1 cellular context compared by ENCODE assay signal in the genomic region with DNA sequence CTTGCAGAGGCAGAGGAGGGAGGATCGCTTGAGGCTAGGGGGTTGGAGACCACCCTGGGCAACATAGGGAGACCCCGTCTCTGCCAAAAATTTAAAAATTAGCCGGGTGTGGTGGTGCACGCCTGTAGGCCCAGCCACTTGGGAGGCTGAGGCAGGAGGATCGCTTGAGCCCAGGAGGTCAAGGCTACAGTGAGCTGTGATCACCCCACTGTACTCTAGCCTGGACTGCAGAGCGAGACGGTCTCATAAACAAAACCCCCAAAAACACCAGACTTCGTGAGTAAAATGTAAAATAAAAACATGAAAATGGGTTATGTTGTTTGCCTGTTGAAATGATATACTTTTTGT.
A peak's percentile ranks its signal among the peaks of the same experiment; 100 is the strongest.
TF ChIP-seq lines count a peak whose summit lies in the region.

No MANE protein-coding gene starts in this region.

TF ChIP-seq in HepG2, 621 proteins besides CTCF, POLR2A, EP300 and RAD21:
- TF ChIP-seq ZNF713 (CRISPR knock-in tag; IDR thresholded peaks at IDR 0.05) (no peak), TAF1 (CRISPR knock-in tag; IDR thresholded peaks at IDR 0.05) (no peak; the same call in 1 of the 2 replicates), ETV6 (CRISPR knock-in tag; conservative IDR thresholded peaks at IDR 0.05) (no peak), CHD4 (IDR thresholded peaks at IDR 0.05; ENCODE audit: borderline replicate concordance, low read length) (peak; percentile 47; the same call in 1 of the 2 replicates), IKZF1 (IDR thresholded peaks at IDR 0.05) (no peak), ZNF781 (CRISPR knock-in tag; IDR thresholded peaks at IDR 0.05; ENCODE audit: borderline replicate concordance, not compliant biosample characterization) (peak; percentile 38), RCOR2 (CRISPR knock-in tag; IDR thresholded peaks at IDR 0.05) (peak; percentile 64; the same call in 1 of the 2 replicates), SMAD1 (CRISPR knock-in tag; IDR thresholded peaks at IDR 0.05; ENCODE audit: borderline replicate concordance, low read depth) (no peak), ZMYM3 (CRISPR knock-in tag; IDR thresholded peaks at IDR 0.05) (peak; percentile 96), ADNP (CRISPR knock-in tag; IDR thresholded peaks at IDR 0.05) (0 out of 2 replicates have a peak, but pooled peaks have one; percentile 26), KDM5A (IDR thresholded peaks at IDR 0.05; ENCODE audit: borderline replicate concordance, low read length) (no peak), NR2F1 (CRISPR knock-in tag; IDR thresholded peaks at IDR 0.05) (peak in 1 of 2 experiments; percentile 31; a peak in 1 of 4 replicates), NR2F6 (IDR thresholded peaks at IDR 0.05) (peak; percentile 23; the same call in 1 of the 2 replicates), NR2F6 (CRISPR knock-in tag; IDR thresholded peaks at IDR 0.05) (peak; percentile 1; the same call in 1 of the 2 replicates), ZBTB7B (CRISPR knock-in tag; IDR thresholded peaks at IDR 0.05) (0 out of 2 replicates have a peak, but pooled peaks have one; percentile 8), HDAC2 (CRISPR knock-in tag; IDR thresholded peaks at IDR 0.05) (peak; percentile 39; the same call in 1 of the 2 replicates), ZNF225 (CRISPR knock-in tag; IDR thresholded peaks at IDR 0.05) (0 out of 2 replicates have a peak, but pooled peaks have one; percentile 2), KLF6 (CRISPR knock-in tag; IDR thresholded peaks at IDR 0.05) (no peak), MLLT10 (CRISPR knock-in tag; IDR thresholded peaks at IDR 0.05) (no peak), ZNF460 (CRISPR knock-in tag; IDR thresholded peaks at IDR 0.05; ENCODE audit: borderline replicate concordance) (peak; percentile 97), ZNF292 (CRISPR knock-in tag; IDR thresholded peaks at IDR 0.05; ENCODE audit: borderline replicate concordance, low read depth) (no peak)
- TF ChIP-seq, protein P1, sequence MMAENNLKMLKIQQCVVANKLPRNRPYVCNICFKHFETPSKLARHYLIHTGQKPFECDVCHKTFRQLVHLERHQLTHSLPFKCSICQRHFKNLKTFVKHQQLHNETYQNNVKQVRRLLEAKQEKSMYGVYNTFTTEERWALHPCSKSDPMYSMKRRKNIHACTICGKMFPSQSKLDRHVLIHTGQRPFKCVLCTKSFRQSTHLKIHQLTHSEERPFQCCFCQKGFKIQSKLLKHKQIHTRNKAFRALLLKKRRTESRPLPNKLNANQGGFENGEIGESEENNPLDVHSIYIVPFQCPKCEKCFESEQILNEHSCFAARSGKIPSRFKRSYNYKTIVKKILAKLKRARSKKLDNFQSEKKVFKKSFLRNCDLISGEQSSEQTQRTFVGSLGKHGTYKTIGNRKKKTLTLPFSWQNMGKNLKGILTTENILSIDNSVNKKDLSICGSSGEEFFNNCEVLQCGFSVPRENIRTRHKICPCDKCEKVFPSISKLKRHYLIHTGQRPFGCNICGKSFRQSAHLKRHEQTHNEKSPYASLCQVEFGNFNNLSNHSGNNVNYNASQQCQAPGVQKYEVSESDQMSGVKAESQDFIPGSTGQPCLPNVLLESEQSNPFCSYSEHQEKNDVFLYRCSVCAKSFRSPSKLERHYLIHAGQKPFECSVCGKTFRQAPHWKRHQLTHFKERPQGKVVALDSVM (CRISPR knock-in tag; IDR thresholded peaks at IDR 0.05): peak; percentile 99
- TF ChIP-seq, protein P2, sequence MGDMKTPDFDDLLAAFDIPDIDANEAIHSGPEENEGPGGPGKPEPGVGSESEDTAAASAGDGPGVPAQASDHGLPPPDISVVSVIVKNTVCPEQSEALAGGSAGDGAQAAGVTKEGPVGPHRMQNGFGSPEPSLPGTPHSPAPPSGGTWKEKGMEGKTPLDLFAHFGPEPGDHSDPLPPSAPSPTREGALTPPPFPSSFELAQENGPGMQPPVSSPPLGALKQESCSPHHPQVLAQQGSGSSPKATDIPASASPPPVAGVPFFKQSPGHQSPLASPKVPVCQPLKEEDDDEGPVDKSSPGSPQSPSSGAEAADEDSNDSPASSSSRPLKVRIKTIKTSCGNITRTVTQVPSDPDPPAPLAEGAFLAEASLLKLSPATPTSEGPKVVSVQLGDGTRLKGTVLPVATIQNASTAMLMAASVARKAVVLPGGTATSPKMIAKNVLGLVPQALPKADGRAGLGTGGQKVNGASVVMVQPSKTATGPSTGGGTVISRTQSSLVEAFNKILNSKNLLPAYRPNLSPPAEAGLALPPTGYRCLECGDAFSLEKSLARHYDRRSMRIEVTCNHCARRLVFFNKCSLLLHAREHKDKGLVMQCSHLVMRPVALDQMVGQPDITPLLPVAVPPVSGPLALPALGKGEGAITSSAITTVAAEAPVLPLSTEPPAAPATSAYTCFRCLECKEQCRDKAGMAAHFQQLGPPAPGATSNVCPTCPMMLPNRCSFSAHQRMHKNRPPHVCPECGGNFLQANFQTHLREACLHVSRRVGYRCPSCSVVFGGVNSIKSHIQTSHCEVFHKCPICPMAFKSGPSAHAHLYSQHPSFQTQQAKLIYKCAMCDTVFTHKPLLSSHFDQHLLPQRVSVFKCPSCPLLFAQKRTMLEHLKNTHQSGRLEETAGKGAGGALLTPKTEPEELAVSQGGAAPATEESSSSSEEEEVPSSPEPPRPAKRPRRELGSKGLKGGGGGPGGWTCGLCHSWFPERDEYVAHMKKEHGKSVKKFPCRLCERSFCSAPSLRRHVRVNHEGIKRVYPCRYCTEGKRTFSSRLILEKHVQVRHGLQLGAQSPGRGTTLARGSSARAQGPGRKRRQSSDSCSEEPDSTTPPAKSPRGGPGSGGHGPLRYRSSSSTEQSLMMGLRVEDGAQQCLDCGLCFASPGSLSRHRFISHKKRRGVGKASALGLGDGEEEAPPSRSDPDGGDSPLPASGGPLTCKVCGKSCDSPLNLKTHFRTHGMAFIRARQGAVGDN (CRISPR knock-in tag; IDR thresholded peaks at IDR 0.05): peak; percentile 6
- TF ChIP-seq, protein P3, sequence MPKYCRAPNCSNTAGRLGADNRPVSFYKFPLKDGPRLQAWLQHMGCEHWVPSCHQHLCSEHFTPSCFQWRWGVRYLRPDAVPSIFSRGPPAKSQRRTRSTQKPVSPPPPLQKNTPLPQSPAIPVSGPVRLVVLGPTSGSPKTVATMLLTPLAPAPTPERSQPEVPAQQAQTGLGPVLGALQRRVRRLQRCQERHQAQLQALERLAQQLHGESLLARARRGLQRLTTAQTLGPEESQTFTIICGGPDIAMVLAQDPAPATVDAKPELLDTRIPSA (CRISPR knock-in tag; IDR thresholded peaks at IDR 0.05; ENCODE audit: borderline replicate concordance): 0 out of 2 replicates have a peak, but pooled peaks have one; percentile 32
- TF ChIP-seq, protein P4, sequence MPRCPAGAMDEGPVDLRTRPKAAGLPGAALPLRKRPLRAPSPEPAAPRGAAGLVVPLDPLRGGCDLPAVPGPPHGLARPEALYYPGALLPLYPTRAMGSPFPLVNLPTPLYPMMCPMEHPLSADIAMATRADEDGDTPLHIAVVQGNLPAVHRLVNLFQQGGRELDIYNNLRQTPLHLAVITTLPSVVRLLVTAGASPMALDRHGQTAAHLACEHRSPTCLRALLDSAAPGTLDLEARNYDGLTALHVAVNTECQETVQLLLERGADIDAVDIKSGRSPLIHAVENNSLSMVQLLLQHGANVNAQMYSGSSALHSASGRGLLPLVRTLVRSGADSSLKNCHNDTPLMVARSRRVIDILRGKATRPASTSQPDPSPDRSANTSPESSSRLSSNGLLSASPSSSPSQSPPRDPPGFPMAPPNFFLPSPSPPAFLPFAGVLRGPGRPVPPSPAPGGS (CRISPR knock-in tag; IDR thresholded peaks at IDR 0.05): peak; percentile 4; the same call in 1 of the 2 replicates
- TF ChIP-seq, protein P5, sequence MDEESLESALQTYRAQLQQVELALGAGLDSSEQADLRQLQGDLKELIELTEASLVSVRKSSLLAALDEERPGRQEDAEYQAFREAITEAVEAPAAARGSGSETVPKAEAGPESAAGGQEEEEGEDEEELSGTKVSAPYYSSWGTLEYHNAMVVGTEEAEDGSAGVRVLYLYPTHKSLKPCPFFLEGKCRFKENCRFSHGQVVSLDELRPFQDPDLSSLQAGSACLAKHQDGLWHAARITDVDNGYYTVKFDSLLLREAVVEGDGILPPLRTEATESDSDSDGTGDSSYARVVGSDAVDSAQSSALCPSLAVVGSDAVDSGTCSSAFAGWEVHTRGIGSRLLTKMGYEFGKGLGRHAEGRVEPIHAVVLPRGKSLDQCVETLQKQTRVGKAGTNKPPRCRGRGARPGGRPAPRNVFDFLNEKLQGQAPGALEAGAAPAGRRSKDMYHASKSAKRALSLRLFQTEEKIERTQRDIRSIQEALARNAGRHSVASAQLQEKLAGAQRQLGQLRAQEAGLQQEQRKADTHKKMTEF (CRISPR knock-in tag; IDR thresholded peaks at IDR 0.05): peak; percentile 18; the same call in 1 of the 2 replicates
- TF ChIP-seq, protein P6, sequence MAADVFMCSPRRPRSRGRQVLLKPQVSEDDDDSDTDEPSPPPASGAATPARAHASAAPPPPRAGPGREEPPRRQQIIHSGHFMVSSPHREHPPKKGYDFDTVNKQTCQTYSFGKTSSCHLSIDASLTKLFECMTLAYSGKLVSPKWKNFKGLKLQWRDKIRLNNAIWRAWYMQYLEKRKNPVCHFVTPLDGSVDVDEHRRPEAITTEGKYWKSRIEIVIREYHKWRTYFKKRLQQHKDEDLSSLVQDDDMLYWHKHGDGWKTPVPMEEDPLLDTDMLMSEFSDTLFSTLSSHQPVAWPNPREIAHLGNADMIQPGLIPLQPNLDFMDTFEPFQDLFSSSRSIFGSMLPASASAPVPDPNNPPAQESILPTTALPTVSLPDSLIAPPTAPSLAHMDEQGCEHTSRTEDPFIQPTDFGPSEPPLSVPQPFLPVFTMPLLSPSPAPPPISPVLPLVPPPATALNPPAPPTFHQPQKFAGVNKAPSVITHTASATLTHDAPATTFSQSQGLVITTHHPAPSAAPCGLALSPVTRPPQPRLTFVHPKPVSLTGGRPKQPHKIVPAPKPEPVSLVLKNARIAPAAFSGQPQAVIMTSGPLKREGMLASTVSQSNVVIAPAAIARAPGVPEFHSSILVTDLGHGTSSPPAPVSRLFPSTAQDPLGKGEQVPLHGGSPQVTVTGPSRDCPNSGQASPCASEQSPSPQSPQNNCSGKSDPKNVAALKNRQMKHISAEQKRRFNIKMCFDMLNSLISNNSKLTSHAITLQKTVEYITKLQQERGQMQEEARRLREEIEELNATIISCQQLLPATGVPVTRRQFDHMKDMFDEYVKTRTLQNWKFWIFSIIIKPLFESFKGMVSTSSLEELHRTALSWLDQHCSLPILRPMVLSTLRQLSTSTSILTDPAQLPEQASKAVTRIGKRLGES (CRISPR knock-in tag; IDR thresholded peaks at IDR 0.05; ENCODE audit: borderline replicate concordance): no peak
